ENCODE assay signal across 2 cellular contexts in genomic region chr3:58163234-58163633, GRCh38.
TF ChIP-seq lines count a peak whose summit lies in the region.

No MANE protein-coding gene starts in this region.

TF ChIP-seq in HCT116, 20 proteins besides CTCF, POLR2A, EP300 and RAD21 (continued from another document):
- TF ChIP-seq ZBTB33 (IDR thresholded peaks at IDR 0.05; ENCODE audit: extremely low read depth, insufficient replicate concordance, low read length), result no peak
- no peak for TF ChIP-seq CEBPB (IDR thresholded peaks at IDR 0.05; ENCODE audit: low read depth)
- no peak for TF ChIP-seq TCF7L2 (IDR thresholded peaks at IDR 0.05; ENCODE audit: borderline replicate concordance, extremely low read depth, insufficient read depth, insufficient read length)
- no peak for TF ChIP-seq SIN3A (IDR thresholded peaks at IDR 0.05; ENCODE audit: low read depth)
- TF ChIP-seq, protein P1, sequence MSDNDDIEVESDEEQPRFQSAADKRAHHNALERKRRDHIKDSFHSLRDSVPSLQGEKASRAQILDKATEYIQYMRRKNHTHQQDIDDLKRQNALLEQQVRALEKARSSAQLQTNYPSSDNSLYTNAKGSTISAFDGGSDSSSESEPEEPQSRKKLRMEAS (IDR thresholded peaks at IDR 0.05), result no peak
- TF ChIP-seq ZNF274 (IDR thresholded peaks at IDR 0.05; ENCODE audit: low read depth, low read length), result no peak

TF ChIP-seq in HEK293T, 16 proteins besides CTCF, POLR2A, EP300 and RAD21 (continued from another document):
- no peak for TF ChIP-seq FOXK2 (IDR thresholded peaks at IDR 0.05)
